19 cellular contexts compared by ENCODE assay signal in genomic region chr11:69369945-69370344, GRCh38.
DNase-seq lines count a peak whose midpoint lies in the region; ATAC-seq and TF ChIP-seq lines count a peak whose summit lies in the region.
"Had no signal": no experiment of that assay in that cellular context is flagged by ENCODE, and none has a peak within 500 bp of the region (broad histone marks: within the 10 kb centered on the region; RNA-seq: fewer than 3 reads in every experiment).

No MANE protein-coding gene starts in this region.

- no peak for TF ChIP-seq CTCF in right atrium auricular region (IDR thresholded peaks at IDR 0.05)
- no peak for TF ChIP-seq CTCF in left ventricle myocardium inferior (IDR thresholded peaks at IDR 0.05; ENCODE audit: borderline replicate concordance)
- no peak for TF ChIP-seq CTCF in type B pancreatic cell (conservative IDR thresholded peaks at IDR 0.05)

- peak; percentile 1 for DNase-seq in activated CD4-positive, alpha-beta T cell treated with anti-CD3 and anti-CD28 coated beads for 48 hours
- no peak for DNase-seq in activated CD4-positive, alpha-beta T cell treated with anti-CD3 and anti-CD28 coated beads for 1 hour
- peak; percentile 26 for DNase-seq in right atrium auricular region (ENCODE audit: low spot score)
- DNase-seq in left ventricle myocardium inferior: no peak
- DNase-seq in left lobe of liver (ENCODE audit: low spot score): peak; percentile 36
- DNase-seq in type B pancreatic cell (ENCODE audit: extremely low spot score, unreplicated experiment): peak; percentile 52
- no peak for DNase-seq in occipital lobe (lab: John Stamatoyannopoulos, UW)
- DNase-seq in GDM1 (lab: John Stamatoyannopoulos, UW): no peak
- DNase-seq: BE2C; CD4-positive, alpha-beta memory T cell; DMS79; GM23248; NCI-H1105 treated with DMSO at 0.1 percent for 48 hours; NCI-H1694 treated with DMSO at 0.1 percent for 48 hours; NCI-H226; NCI-H524 treated with DMSO at 0.1 percent for 48 hours had no signal

- no peak overlapping the region for H3K4me3 ChIP-seq in right atrium auricular region
- no peak overlapping the region for H3K4me3 ChIP-seq in left ventricle myocardium inferior
- H3K4me3 ChIP-seq: GM23248 had no signal

- ATAC-seq in left lobe of liver: no peak
- ATAC-seq: HCT116, Panc1 had no signal

- no peak overlapping the region for H3K27ac ChIP-seq in right atrium auricular region
- H3K27ac ChIP-seq in left ventricle myocardium inferior (replicated peaks): no peak overlapping the region
- H3K27ac ChIP-seq: 22Rv1, GM23248 had no signal

- no peaks in the 10 kb centered on the region for H3K27me3 Mint-ChIP-seq in type B pancreatic cell

- H3K36me3 ChIP-seq in right atrium auricular region: no peaks in the 10 kb centered on the region
- H3K36me3 ChIP-seq in left ventricle myocardium inferior: no peaks in the 10 kb centered on the region
- H3K36me3 ChIP-seq: BE2C had no signal

- H3K27ac Mint-ChIP-seq in type B pancreatic cell: no peak overlapping the region
- H3K27ac Mint-ChIP-seq: CD4-positive, alpha-beta memory T cell had no signal

- H3K9me3 ChIP-seq in right atrium auricular region (no peaks in the 10 kb centered on the region), left ventricle myocardium inferior (replicated peaks) (peaks cover 13% of the 10 kb centered on the region)
- H3K9me3 ChIP-seq: BE2C had no signal

- no peaks in the 10 kb centered on the region for H3K27me3 ChIP-seq in right atrium auricular region
- H3K27me3 ChIP-seq in left ventricle myocardium inferior (ENCODE audit: low read depth): no peaks in the 10 kb centered on the region
- H3K27me3 ChIP-seq: BE2C had no signal

- intact Hi-C loops in left ventricle myocardium inferior (cut with micrococcal nuclease): no loop called here

- no peaks in the 10 kb centered on the region for H3K36me3 Mint-ChIP-seq in type B pancreatic cell
- H3K36me3 Mint-ChIP-seq: CD4-positive, alpha-beta memory T cell had no signal

- H3K4me1 ChIP-seq in right atrium auricular region (no peaks in the 10 kb centered on the region), left ventricle myocardium inferior (peaks cover 9% of the 10 kb centered on the region)

- H3K4me3 Mint-ChIP-seq in type B pancreatic cell: no peak overlapping the region
- H3K4me3 Mint-ChIP-seq: CD4-positive, alpha-beta memory T cell had no signal

- H3K4me1 Mint-ChIP-seq in type B pancreatic cell (ENCODE audit: unreplicated experiment): no peaks in the 10 kb centered on the region
- H3K4me1 Mint-ChIP-seq: CD4-positive, alpha-beta memory T cell had no signal

- H3K9me3 Mint-ChIP-seq in type B pancreatic cell: no peaks in the 10 kb centered on the region
- H3K9me3 Mint-ChIP-seq: CD4-positive, alpha-beta memory T cell had no signal

Comparison
In these comparisons a context has a peak if more than half of its experiments do, and no peak if none do; other contexts are left out.
1. DNase-seq: peak in activated CD4-positive, alpha-beta T cell treated with anti-CD3 and anti-CD28 coated beads for 48 hours (single experiment), right atrium auricular region (single experiment), left lobe of liver (single experiment) and type B pancreatic cell (single experiment); none in activated CD4-positive, alpha-beta T cell treated with anti-CD3 and anti-CD28 coated beads for 1 hour (single experiment), left ventricle myocardium inferior (single experiment), occipital lobe (single experiment) and GDM1 (single experiment).